In the genomic region with DNA sequence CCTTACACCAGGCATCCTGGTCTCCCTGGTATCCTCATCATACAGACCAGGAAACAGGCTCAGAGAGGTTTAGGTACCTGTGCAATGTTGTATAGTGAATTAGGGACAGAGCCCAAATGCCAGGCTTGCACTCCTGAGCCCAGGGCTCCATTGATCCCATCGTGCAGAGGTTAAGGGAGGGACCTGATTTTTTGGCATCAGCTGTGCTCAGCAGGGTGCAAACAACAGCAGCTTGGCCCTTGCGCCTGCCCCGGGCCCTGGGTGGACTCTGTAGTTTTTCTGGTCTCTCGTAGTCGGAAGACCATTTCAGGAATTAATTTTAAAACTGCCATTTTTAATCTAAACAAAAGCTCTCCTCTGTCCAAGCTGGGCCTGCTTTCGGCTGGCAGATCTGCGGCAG, we compare ENCODE assay signal across 22 cellular contexts.
"Had no signal": no experiment of that assay in that cellular context is flagged by ENCODE, and none has a peak within 500 bp of the region (broad histone marks: within the 10 kb centered on the region; RNA-seq: fewer than 3 reads in every experiment).

No MANE protein-coding gene starts in this region.

- H3K36me3 ChIP-seq: thyroid gland had no signal

- H3K4me1 ChIP-seq: body of pancreas, foreskin keratinocyte had no signal

- H3K9ac ChIP-seq: parathyroid adenoma had no signal

- ATAC-seq: activated CD4-positive, CD25-positive, alpha-beta regulatory T cell treated with anti-CD3 and anti-CD28 coated beads, Interleukin-2, amount 50 U/mL, for 24 hours; body of pancreas; foreskin keratinocyte; right cardiac atrium had no signal

- FAIRE-seq: colon, islet of Langerhans had no signal

- H3K9me3 ChIP-seq: body of pancreas, thyroid gland had no signal

- H3K36me3 Mint-ChIP-seq: activated naive CD4-positive, alpha-beta T cell treated with anti-CD3 and anti-CD28 coated beads, Interleukin-2, amount 50 U/mL, for 24 hours had no signal

- H3K4me3 Mint-ChIP-seq: activated CD4-positive, alpha-beta memory T cell treated with anti-CD3 and anti-CD28 coated beads, Interleukin-2, amount 10 ng/mL, durations not matched to agents 7 days and 5 days; activated CD4-positive, alpha-beta T cell treated with anti-CD3 and anti-CD28 coated beads, Interleukin-2, amount 10 ng/mL, durations not matched to agents 24 days and 14 days; activated naive CD4-positive, alpha-beta T cell treated with anti-CD3 and anti-CD28 coated beads, Interleukin-2, amount 50 U/mL, for 24 hours; activated T-helper 1 cell treated with anti-CD3 and anti-CD28 coated beads, Interleukin-12 subunit alpha, Interleukin-12 subunit beta, Interleukin-2, Interleukin-4 antibody, amounts not matched to agents 30 ng/mL and 10 ng/mL and 1 ng/mL, durations not matched to agents 14 hours and 24 hours and 36 hours; stimulated activated naive CD8-positive, alpha-beta T cell treated with anti-CD3 and anti-CD28 coated beads, Interleukin-15, Interleukin-2, amounts not matched to agents 100 ng/mL and 50 ng/mL, for 24 hours; T-helper 1 cell treated with Interleukin-12 subunit alpha and Interleukin-12 subunit beta and Interleukin-4 antibody, amounts not matched to agents 30 μg/mL and 1 μg/mL, for 36 hours had no signal

- H3K27ac Mint-ChIP-seq: activated CD4-positive, alpha-beta memory T cell treated with anti-CD3 and anti-CD28 coated beads, Interleukin-2, amount 10 ng/mL, durations not matched to agents 7 days and 5 days; activated CD4-positive, alpha-beta T cell treated with anti-CD3 and anti-CD28 coated beads, Interleukin-2, amount 10 ng/mL, durations not matched to agents 24 days and 14 days; activated naive CD4-positive, alpha-beta T cell treated with anti-CD3 and anti-CD28 coated beads, Interleukin-2, amount 50 U/mL, for 24 hours; activated T-helper 1 cell treated with anti-CD3 and anti-CD28 coated beads, Interleukin-12 subunit alpha, Interleukin-12 subunit beta, Interleukin-2, Interleukin-4 antibody, amounts not matched to agents 30 ng/mL and 10 ng/mL and 1 ng/mL, durations not matched to agents 14 hours and 24 hours and 36 hours; stimulated activated naive CD8-positive, alpha-beta T cell treated with anti-CD3 and anti-CD28 coated beads, Interleukin-15, Interleukin-2, amounts not matched to agents 100 ng/mL and 50 ng/mL, for 24 hours; T-helper 1 cell treated with Interleukin-12 subunit alpha and Interleukin-12 subunit beta and Interleukin-4 antibody, amounts not matched to agents 30 μg/mL and 1 μg/mL, for 36 hours had no signal

- H2AFZ ChIP-seq: parathyroid adenoma had no signal

- H3K27ac ChIP-seq: body of pancreas, foreskin keratinocyte, parathyroid adenoma, thyroid gland had no signal

- H3K79me2 ChIP-seq: parathyroid adenoma had no signal

- DNase-seq: activated CD4-positive, alpha-beta memory T cell treated with anti-CD3 and anti-CD28 coated beads, Interleukin-2, amount 10 ng/mL, durations not matched to agents 7 days and 5 days; activated CD4-positive, alpha-beta T cell treated with anti-CD3 and anti-CD28 coated beads, Interleukin-2, amount 10 ng/mL, durations not matched to agents 24 days and 14 days; activated gamma-delta T cell treated with Interleukin-2 at 50 U/mL for 16 hours; anterior cingulate cortex; body of pancreas; effector memory CD4-positive, alpha-beta T cell; midbrain; nucleus accumbens; right cardiac atrium; stimulated activated CD4-positive, alpha-beta T cell treated with anti-CD3 and anti-CD28 coated beads, Interleukin-12 subunit alpha, Interleukin-12 subunit beta, amount 100 ng/mL, for 4 hours; stimulated activated CD4-positive, alpha-beta T cell treated with anti-CD3 and anti-CD28 coated beads, Interleukin-1b, Interleukin-23, amount 100 ng/mL, for 48 hours; substantia nigra; thyroid gland had no signal

- H3K9me3 Mint-ChIP-seq: activated CD4-positive, alpha-beta memory T cell treated with anti-CD3 and anti-CD28 coated beads, Interleukin-2, amount 10 ng/mL, durations not matched to agents 7 days and 5 days; activated CD4-positive, alpha-beta T cell treated with anti-CD3 and anti-CD28 coated beads, Interleukin-2, amount 10 ng/mL, durations not matched to agents 24 days and 14 days; activated naive CD4-positive, alpha-beta T cell treated with anti-CD3 and anti-CD28 coated beads, Interleukin-2, amount 50 U/mL, for 24 hours; activated T-helper 1 cell treated with anti-CD3 and anti-CD28 coated beads, Interleukin-12 subunit alpha, Interleukin-12 subunit beta, Interleukin-2, Interleukin-4 antibody, amounts not matched to agents 30 ng/mL and 10 ng/mL and 1 ng/mL, durations not matched to agents 14 hours and 24 hours and 36 hours; stimulated activated naive CD8-positive, alpha-beta T cell treated with anti-CD3 and anti-CD28 coated beads, Interleukin-15, Interleukin-2, amounts not matched to agents 100 ng/mL and 50 ng/mL, for 24 hours; T-helper 1 cell treated with Interleukin-12 subunit alpha and Interleukin-12 subunit beta and Interleukin-4 antibody, amounts not matched to agents 30 μg/mL and 1 μg/mL, for 36 hours had no signal

- H3K27me3 ChIP-seq: body of pancreas, thyroid gland had no signal

- H3K4me3 ChIP-seq: body of pancreas, thyroid gland had no signal
